ENCODE assay signal across 18 cellular contexts in genomic region chr11:130457909-130458729, GRCh38. TPM values are rescaled to one million over a fixed set of nuclear protein-coding genes. Genes with fewer than 3 reads are reported as not detected.
DNase-seq lines count a peak whose midpoint lies in the region; ATAC-seq, FAIRE-seq and TF ChIP-seq lines count a peak whose summit lies in the region.
"Had no signal": no experiment of that assay in that cellular context is flagged by ENCODE, and none has a peak within 500 bp of the region (broad histone marks: within the 10 kb centered on the region; RNA-seq: fewer than 3 reads in every experiment).

No MANE protein-coding gene starts in this region.

- ATAC-seq in HG03469 (IDR thresholded peaks at IDR 0.05; ENCODE audit: unreplicated experiment) = no peak

- POLR2A ChIA-PET in RWPE1 (lab: Yijun Ruan, JAX; ENCODE audit: low non-redundant PET) = no interaction called here

- no peak for FAIRE-seq in small intestine (lab: Jason Lieb, UNC)

- 0 out of 2 replicates have a peak overlapping the region, but pooled peaks have one; percentile 3 for H3K27ac ChIP-seq in RWPE1
- peak overlapping the region; percentile 75 to 94 for H3K27ac ChIP-seq in tibial artery
- H3K27ac ChIP-seq in small intestine (ENCODE audit: low read depth in 1 of 2, low read length in 1 of 2) = no peak overlapping the region
- H3K27ac ChIP-seq: cardiac muscle cell had no signal

- CTCF ChIA-PET in RWPE1 (lab: Yijun Ruan, JAX) = interaction anchor here (0.6 to 1.2 kb wide), 3 partner anchors 23 to 1731 kb away, joined by 3 to 4 read pairs (median 3); no protein-coding TSS in a partner anchor

- WGBS in small intestine, 3 donors = 65 to 89% (median 83%) methylated on average over 19 of the region's 19 CpGs

- H3K4me1 ChIP-seq in tibial artery (peaks cover 0 to 76% (median 47%) of the 10 kb centered on the region in 4 donors), small intestine (ENCODE audit: control insufficient read depth in 2 of 2, insufficient read depth in 1 of 2, low read depth in 1 of 2, low read length in 1 of 2) (no peaks in the 10 kb centered on the region)
- H3K4me1 ChIP-seq: adrenal gland, testis had no signal

- H3K9me3 ChIP-seq in tibial artery (no peaks in the 10 kb centered on the region), small intestine (ENCODE audit: control insufficient read depth, low read depth) (no peaks in the 10 kb centered on the region)
- H3K9me3 ChIP-seq: adrenal gland, testis had no signal

- H3K27me3 ChIP-seq in tibial artery = no peaks in the 10 kb centered on the region
- H3K27me3 ChIP-seq in small intestine (ENCODE audit: control insufficient read depth in 2 of 2, insufficient read depth in 2 of 2, low read length in 2 of 2) = no peaks in the 10 kb centered on the region
- H3K27me3 ChIP-seq: adrenal gland, cardiac muscle cell, testis had no signal

- H3K4me3 ChIP-seq in fibroblast of the aortic adventitia (ENCODE audit: low read depth, low read length) = no peak overlapping the region
- peak overlapping the region; percentile 11 to 21 for H3K4me3 ChIP-seq in tibial artery
- no peak overlapping the region for H3K4me3 ChIP-seq in small intestine (ENCODE audit: low read depth in 1 of 2, low read length in 2 of 2)
- H3K4me3 ChIP-seq: adrenal gland, cardiac muscle cell, testis had no signal

- peaks cover 11 to 24% (median 17%) of the 10 kb centered on the region in 3 donors for H3K36me3 ChIP-seq in tibial artery
- no peaks in the 10 kb centered on the region for H3K36me3 ChIP-seq in small intestine (ENCODE audit: control insufficient read depth in 2 of 2, insufficient read depth in 2 of 2, low read length in 2 of 2)

- intact Hi-C loops in tibial artery (cut with DNase I; ENCODE audit: low total_unique reads) = loop anchor here (5.0 kb wide), 1 partner anchor 59 kb away; no protein-coding TSS in a partner anchor

- DNase-seq in RWPE1 (ENCODE audit: low spot score) (no peak), fibroblast of the aortic adventitia (ENCODE audit: low read depth) (peak; percentile 74), medulla oblongata (ENCODE audit: extremely low spot score) (peak; percentile 41), tibial artery (peak in 1 of 2 donors; percentile 71), T-helper 2 cell (no peak), small intestine (no peak)
- DNase-seq: activated effector memory CD4-positive, alpha-beta T cell treated with anti-CD3 and anti-CD28 coated beads, Interleukin-2, amount 50 U/mL, for 16 hours; adrenal gland; AML-193; DND-41; erythroblast; glutamatergic neuron; naive B cell; NCI-H1092 treated with DMSO at 0.1 percent for 48 hours; NCI-H510A treated with DMSO at 0.1 percent for 48 hours; testis had no signal

- no peak for TF ChIP-seq CTCF in RWPE1 (conservative IDR thresholded peaks at IDR 0.05; ENCODE audit: low read depth)
- no peak for TF ChIP-seq CTCF in fibroblast of the aortic adventitia (IDR thresholded peaks at IDR 0.05; ENCODE audit: insufficient read depth, low read length)
- no peak for TF ChIP-seq CTCF in tibial artery (IDR thresholded peaks at IDR 0.05)

RNA-seq across cellular contexts. Expression of gene ADAMTS15, which starts 9.7 kb away (rescaled TPM):
- 8.6 and 30.8 TPM in 2 replicates for total RNA-seq in fibroblast of the aortic adventitia (ENCODE audit: low replicate concordance)
- 1 to 10 TPM in 1 of 3 donors, under 1 TPM in 1, not detected in 1; 0.27 to 7.2 TPM for polyA plus RNA-seq in small intestine

RNA-seq across cellular contexts. Expression of gene ADAMTS8, which starts 29.7 kb away (rescaled TPM):
- total RNA-seq in fibroblast of the aortic adventitia (ENCODE audit: low replicate concordance) = 2.6 TPM in 1 of 2 replicates, not detected in the other
- polyA plus RNA-seq in small intestine = 1 to 10 TPM in 1 of 3 donors, not detected in 2; 1.9 TPM

Comparison
In these comparisons a context has a peak if more than half of its experiments do, and no peak if none do; other contexts are left out.
1. DNase-seq: peak in fibroblast of the aortic adventitia (single experiment) and medulla oblongata (single experiment); none in RWPE1 (single experiment), T-helper 2 cell (0 of 5) and small intestine (single experiment).
2. H3K27ac ChIP-seq: peak in RWPE1 (single experiment) and tibial artery (2 of 2); none in small intestine (0 of 2).
3. H3K4me3 ChIP-seq: peak in tibial artery (2 of 2); none in fibroblast of the aortic adventitia (single experiment) and small intestine (0 of 2).